In genomic region chr1:114011796-114012195, GRCh38 we compare ENCODE assay signal across 19 cellular contexts. TPM values are rescaled to one million over a fixed set of nuclear protein-coding genes. Genes with fewer than 3 reads are reported as not detected.
"Had no signal": no experiment of that assay in that cellular context is flagged by ENCODE, and none has a peak within 500 bp of the region (broad histone marks: within the 10 kb centered on the region; RNA-seq: fewer than 3 reads in every experiment).

No MANE protein-coding gene starts in this region.

- H3K4me3 Mint-ChIP-seq: naive thymus-derived CD8-positive, alpha-beta T cell had no signal

- H3K9me3 ChIP-seq: esophagus squamous epithelium, gastrocnemius medialis, heart right ventricle, mucosa of descending colon, neutrophil, sigmoid colon, stomach had no signal

- H3K27me3 ChIP-seq: esophagus squamous epithelium, gastrocnemius medialis had no signal

- H3K36me3 Mint-ChIP-seq: naive thymus-derived CD8-positive, alpha-beta T cell had no signal

- H3K4me1 ChIP-seq: esophagus squamous epithelium, gastrocnemius medialis, heart right ventricle, sigmoid colon, stomach had no signal

- H3K4me3 ChIP-seq: esophagus squamous epithelium, gastrocnemius medialis, heart right ventricle, mucosa of descending colon, sigmoid colon, skin epidermis, stomach had no signal

- ATAC-seq: gastrocnemius medialis; heart right ventricle; left lobe of liver; mucosa of descending colon; naive thymus-derived CD8-positive, alpha-beta T cell had no signal

- H3K27ac ChIP-seq: esophagus squamous epithelium, gastrocnemius medialis, heart right ventricle, neutrophil, sigmoid colon, skin epidermis, stomach had no signal

- DNase-seq: dermis blood vessel endothelial cell; esophagus squamous epithelium; gastrocnemius medialis; heart right ventricle; hypothalamus; islet precursor cell; mammary epithelial cell; mucosa of descending colon; naive thymus-derived CD8-positive, alpha-beta T cell; posterior cingulate gyrus; sigmoid colon; stimulated activated CD4-positive, alpha-beta T cell treated with anti-CD3 and anti-CD28 coated beads, Interleukin-12 subunit alpha, Interleukin-12 subunit beta, amount 100 ng/mL, for 4 hours; stimulated activated naive CD4-positive, alpha-beta T cell; stomach; trophoblast cell had no signal

- H3K9me3 Mint-ChIP-seq: naive thymus-derived CD8-positive, alpha-beta T cell had no signal

- H3K36me3 ChIP-seq: esophagus squamous epithelium, gastrocnemius medialis, heart right ventricle, neutrophil, sigmoid colon, stomach had no signal

RNA-seq across cellular contexts. Expression of gene OLFML3, which starts 32.5 kb away (rescaled TPM):
- polyA plus RNA-seq: naive thymus-derived CD8-positive, alpha-beta T cell; neural cell had no signal
